ENCODE assay signal across 1 cellular context in genomic region chr3:170397579-170398177, GRCh38.
TF ChIP-seq lines count a peak whose summit lies in the region.

No MANE protein-coding gene starts in this region.

TF ChIP-seq in GM23338, 12 proteins besides CTCF, POLR2A, EP300 and RAD21 (continued from another document):
- TF ChIP-seq REST (IDR thresholded peaks at IDR 0.05; ENCODE audit: unreplicated experiment) (no peak), ZNF462 (CRISPR knock-in tag; IDR thresholded peaks at IDR 0.05) (no peak)
